25 cellular contexts compared by ENCODE assay signal in the genomic region with DNA sequence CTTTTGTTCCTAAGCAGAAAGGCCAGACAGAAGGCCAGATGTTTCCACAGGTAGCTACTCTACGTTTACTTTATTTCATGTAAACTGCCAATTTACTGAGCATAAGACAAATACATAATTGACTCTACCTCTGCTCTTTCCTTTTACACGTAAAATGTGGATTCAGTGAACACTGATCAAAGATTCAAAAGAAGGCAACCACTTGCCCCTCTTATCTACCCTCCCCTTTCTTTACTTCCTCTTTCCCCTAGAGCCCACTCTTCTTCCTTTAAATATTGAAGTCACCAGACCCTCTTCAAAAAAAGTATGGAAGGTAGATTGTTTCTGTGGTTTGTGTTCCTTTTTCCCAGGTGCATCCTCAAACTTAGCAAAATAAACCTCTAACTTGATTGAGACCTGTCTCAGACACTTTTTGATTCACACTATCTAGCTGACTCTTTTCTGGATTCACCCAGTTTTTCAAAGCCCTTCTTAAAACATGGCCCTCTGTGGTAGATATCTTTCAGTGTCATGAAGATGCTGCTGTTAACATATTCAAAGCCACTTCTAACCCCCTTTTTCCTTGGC.
"Had no signal": no experiment of that assay in that cellular context is flagged by ENCODE, and none has a peak within 500 bp of the region (broad histone marks: within the 10 kb centered on the region; RNA-seq: fewer than 3 reads in every experiment).

No MANE protein-coding gene starts in this region.

- H3K36me3 ChIP-seq: SJCRH30 had no signal

- H3K4me1 ChIP-seq: SJCRH30 had no signal

- H3K9me3 ChIP-seq: SJCRH30, SK-N-SH had no signal

- H3K4me3 Mint-ChIP-seq: activated CD4-positive, alpha-beta memory T cell treated with anti-CD3 and anti-CD28 coated beads, Interleukin-2, amount 10 ng/mL, durations not matched to agents 7 days and 5 days; activated CD4-positive, alpha-beta T cell treated with anti-CD3 and anti-CD28 coated beads for 36 hours; activated naive CD4-positive, alpha-beta T cell treated with anti-CD3 and anti-CD28 coated beads, Interleukin-2, amount 10 ng/mL, durations not matched to agents 7 days and 5 days; activated naive CD8-positive, alpha-beta T cell treated with anti-CD3 and anti-CD28 coated beads for 36 hours; activated T-helper 17 cell treated with anti-CD3 and anti-CD28 coated beads, Interleukin-2, amount 50 U/mL, for 72 hours had no signal

- H3K9me3 Mint-ChIP-seq: activated CD4-positive, alpha-beta memory T cell treated with anti-CD3 and anti-CD28 coated beads, Interleukin-2, amount 10 ng/mL, durations not matched to agents 7 days and 5 days; activated naive CD4-positive, alpha-beta T cell treated with anti-CD3 and anti-CD28 coated beads, Interleukin-2, amount 10 ng/mL, durations not matched to agents 7 days and 5 days; activated naive CD8-positive, alpha-beta T cell treated with anti-CD3 and anti-CD28 coated beads for 36 hours; activated T-helper 17 cell treated with anti-CD3 and anti-CD28 coated beads, Interleukin-2, amount 50 U/mL, for 72 hours had no signal

- DNase-seq: activated CD4-positive, alpha-beta memory T cell treated with anti-CD3 and anti-CD28 coated beads, Interleukin-2, amount 10 ng/mL, durations not matched to agents 7 days and 5 days; activated CD4-positive, alpha-beta T cell treated with anti-CD3 and anti-CD28 coated beads for 36 hours; activated CD4-positive, alpha-beta T cell treated with anti-CD3 and anti-CD28 coated beads, Interleukin-2, amount 50 U/mL, for 1 hour; activated gamma-delta T cell; activated naive CD4-positive, alpha-beta T cell treated with anti-CD3 and anti-CD28 coated beads, Interleukin-2, amount 10 ng/mL, durations not matched to agents 7 days and 5 days; activated naive CD8-positive, alpha-beta T cell treated with anti-CD3 and anti-CD28 coated beads for 36 hours; activated T-cell treated with anti-CD3 and anti-CD28 coated beads for 4 hours; activated T-cell treated with anti-CD3 and anti-CD28 coated beads, Interleukin-2, amount 50 U/mL, for 48 hours; brain microvascular endothelial cell; cerebellar nuclear complex; MM.1S; NCI-H1105; NCI-H1436; NCI-H1694 treated with DMSO at 0.1 percent for 48 hours; NCI-H2029 treated with DMSO at 0.1 percent for 48 hours; NCI-H345; NCI-H510A; NCI-H526 treated with DMSO at 0.1 percent for 48 hours; RPMI8226; SJCRH30; SK-N-SH; SW 1271 had no signal

- H3K27me3 Mint-ChIP-seq: activated CD4-positive, alpha-beta memory T cell treated with anti-CD3 and anti-CD28 coated beads, Interleukin-2, amount 10 ng/mL, durations not matched to agents 7 days and 5 days; activated CD4-positive, alpha-beta T cell treated with anti-CD3 and anti-CD28 coated beads for 36 hours; activated naive CD4-positive, alpha-beta T cell treated with anti-CD3 and anti-CD28 coated beads, Interleukin-2, amount 10 ng/mL, durations not matched to agents 7 days and 5 days; activated naive CD8-positive, alpha-beta T cell treated with anti-CD3 and anti-CD28 coated beads for 36 hours; activated T-helper 17 cell treated with anti-CD3 and anti-CD28 coated beads, Interleukin-2, amount 50 U/mL, for 72 hours had no signal

- H3K27ac Mint-ChIP-seq: activated CD4-positive, alpha-beta memory T cell treated with anti-CD3 and anti-CD28 coated beads, Interleukin-2, amount 10 ng/mL, durations not matched to agents 7 days and 5 days; activated CD4-positive, alpha-beta T cell treated with anti-CD3 and anti-CD28 coated beads for 36 hours; activated naive CD4-positive, alpha-beta T cell treated with anti-CD3 and anti-CD28 coated beads, Interleukin-2, amount 10 ng/mL, durations not matched to agents 7 days and 5 days; activated naive CD8-positive, alpha-beta T cell treated with anti-CD3 and anti-CD28 coated beads for 36 hours; activated T-helper 17 cell treated with anti-CD3 and anti-CD28 coated beads, Interleukin-2, amount 50 U/mL, for 72 hours had no signal

- H3K4me3 ChIP-seq: cardiac muscle cell, SJCRH30 had no signal

- H3K27ac ChIP-seq: brain microvascular endothelial cell, cardiac muscle cell, SJCRH30, VCaP had no signal

- H3K4me2 ChIP-seq: SK-N-SH had no signal

- H3K9ac ChIP-seq: SK-N-SH had no signal

- H3K27me3 ChIP-seq: brain microvascular endothelial cell, cardiac muscle cell, SJCRH30 had no signal
